ENCODE assay signal across 2 cellular contexts in the genomic region with DNA sequence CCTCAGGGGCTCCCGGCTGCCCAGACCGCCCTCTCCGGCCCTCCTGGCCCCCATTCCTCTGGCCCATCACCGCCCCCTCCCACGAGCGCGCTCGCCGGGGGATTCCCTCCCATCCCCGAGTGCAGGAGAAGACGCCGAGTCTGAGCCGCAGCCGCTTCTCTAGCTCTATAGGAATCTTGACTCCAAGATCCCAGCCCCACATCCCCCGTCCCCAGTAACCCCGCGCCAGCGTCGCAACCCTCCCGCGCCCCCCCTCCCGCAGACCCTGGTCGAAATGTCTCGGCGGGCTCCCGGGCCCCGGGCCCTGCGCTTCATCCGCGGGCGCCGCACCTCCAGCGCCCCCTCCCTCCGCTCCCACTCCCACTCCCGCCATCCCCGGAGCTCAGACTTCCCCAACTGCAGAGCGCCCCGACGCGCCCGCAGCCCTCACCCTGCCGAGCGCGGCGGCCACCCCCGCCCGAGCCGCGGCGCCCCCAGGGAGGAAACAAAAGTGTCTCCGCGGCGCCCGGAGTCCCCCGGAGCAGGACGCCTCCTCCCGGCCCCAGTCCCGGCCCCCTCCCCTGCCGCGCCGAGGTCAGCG.
TF ChIP-seq lines count a peak whose summit lies in the region.

No MANE protein-coding gene starts in this region.

TF ChIP-seq in GM23338, 12 proteins besides CTCF, POLR2A, EP300 and RAD21 (continued from another document):
- TF ChIP-seq EZH2phosphoT487 (IDR thresholded peaks at IDR 0.05; ENCODE audit: unreplicated experiment) (no peak), ZNF114 (CRISPR knock-in tag; IDR thresholded peaks at IDR 0.05) (no peak)
- TF ChIP-seq, protein P1, sequence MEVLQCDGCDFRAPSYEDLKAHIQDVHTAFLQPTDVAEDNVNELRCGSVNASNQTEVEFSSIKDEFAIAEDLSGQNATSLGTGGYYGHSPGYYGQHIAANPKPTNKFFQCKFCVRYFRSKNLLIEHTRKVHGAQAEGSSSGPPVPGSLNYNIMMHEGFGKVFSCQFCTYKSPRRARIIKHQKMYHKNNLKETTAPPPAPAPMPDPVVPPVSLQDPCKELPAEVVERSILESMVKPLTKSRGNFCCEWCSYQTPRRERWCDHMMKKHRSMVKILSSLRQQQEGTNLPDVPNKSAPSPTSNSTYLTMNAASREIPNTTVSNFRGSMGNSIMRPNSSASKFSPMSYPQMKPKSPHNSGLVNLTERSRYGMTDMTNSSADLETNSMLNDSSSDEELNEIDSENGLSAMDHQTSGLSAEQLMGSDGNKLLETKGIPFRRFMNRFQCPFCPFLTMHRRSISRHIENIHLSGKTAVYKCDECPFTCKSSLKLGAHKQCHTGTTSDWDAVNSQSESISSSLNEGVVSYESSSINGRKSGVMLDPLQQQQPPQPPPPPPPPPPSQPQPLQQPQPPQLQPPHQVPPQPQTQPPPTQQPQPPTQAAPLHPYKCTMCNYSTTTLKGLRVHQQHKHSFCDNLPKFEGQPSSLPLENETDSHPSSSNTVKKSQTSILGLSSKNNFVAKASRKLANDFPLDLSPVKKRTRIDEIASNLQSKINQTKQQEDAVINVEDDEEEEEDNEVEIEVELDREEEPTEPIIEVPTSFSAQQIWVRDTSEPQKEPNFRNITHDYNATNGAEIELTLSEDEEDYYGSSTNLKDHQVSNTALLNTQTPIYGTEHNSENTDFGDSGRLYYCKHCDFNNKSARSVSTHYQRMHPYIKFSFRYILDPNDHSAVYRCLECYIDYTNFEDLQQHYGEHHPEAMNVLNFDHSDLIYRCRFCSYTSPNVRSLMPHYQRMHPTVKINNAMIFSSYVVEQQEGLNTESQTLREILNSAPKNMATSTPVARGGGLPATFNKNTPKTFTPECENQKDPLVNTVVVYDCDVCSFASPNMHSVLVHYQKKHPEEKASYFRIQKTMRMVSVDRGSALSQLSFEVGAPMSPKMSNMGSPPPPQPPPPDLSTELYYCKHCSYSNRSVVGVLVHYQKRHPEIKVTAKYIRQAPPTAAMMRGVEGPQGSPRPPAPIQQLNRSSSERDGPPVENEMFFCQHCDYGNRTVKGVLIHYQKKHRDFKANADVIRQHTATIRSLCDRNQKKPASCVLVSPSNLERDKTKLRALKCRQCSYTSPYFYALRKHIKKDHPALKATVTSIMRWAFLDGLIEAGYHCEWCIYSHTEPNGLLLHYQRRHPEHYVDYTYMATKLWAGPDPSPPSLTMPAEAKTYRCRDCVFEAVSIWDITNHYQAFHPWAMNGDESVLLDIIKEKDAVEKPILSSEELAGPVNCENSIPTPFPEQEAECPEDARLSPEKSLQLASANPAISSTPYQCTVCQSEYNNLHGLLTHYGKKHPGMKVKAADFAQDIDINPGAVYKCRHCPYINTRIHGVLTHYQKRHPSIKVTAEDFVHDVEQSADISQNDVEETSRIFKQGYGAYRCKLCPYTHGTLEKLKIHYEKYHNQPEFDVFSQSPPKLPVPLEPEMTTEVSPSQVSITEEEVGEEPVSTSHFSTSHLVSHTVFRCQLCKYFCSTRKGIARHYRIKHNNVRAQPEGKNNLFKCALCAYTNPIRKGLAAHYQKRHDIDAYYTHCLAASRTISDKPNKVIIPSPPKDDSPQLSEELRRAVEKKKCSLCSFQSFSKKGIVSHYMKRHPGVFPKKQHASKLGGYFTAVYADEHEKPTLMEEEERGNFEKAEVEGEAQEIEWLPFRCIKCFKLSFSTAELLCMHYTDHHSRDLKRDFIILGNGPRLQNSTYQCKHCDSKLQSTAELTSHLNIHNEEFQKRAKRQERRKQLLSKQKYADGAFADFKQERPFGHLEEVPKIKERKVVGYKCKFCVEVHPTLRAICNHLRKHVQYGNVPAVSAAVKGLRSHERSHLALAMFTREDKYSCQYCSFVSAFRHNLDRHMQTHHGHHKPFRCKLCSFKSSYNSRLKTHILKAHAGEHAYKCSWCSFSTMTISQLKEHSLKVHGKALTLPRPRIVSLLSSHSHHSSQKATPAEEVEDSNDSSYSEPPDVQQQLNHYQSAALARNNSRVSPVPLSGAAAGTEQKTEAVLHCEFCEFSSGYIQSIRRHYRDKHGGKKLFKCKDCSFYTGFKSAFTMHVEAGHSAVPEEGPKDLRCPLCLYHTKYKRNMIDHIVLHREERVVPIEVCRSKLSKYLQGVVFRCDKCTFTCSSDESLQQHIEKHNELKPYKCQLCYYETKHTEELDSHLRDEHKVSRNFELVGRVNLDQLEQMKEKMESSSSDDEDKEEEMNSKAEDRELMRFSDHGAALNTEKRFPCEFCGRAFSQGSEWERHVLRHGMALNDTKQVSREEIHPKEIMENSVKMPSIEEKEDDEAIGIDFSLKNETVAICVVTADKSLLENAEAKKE (CRISPR knock-in tag; IDR thresholded peaks at IDR 0.05), result no peak
- TF ChIP-seq, protein P2, sequence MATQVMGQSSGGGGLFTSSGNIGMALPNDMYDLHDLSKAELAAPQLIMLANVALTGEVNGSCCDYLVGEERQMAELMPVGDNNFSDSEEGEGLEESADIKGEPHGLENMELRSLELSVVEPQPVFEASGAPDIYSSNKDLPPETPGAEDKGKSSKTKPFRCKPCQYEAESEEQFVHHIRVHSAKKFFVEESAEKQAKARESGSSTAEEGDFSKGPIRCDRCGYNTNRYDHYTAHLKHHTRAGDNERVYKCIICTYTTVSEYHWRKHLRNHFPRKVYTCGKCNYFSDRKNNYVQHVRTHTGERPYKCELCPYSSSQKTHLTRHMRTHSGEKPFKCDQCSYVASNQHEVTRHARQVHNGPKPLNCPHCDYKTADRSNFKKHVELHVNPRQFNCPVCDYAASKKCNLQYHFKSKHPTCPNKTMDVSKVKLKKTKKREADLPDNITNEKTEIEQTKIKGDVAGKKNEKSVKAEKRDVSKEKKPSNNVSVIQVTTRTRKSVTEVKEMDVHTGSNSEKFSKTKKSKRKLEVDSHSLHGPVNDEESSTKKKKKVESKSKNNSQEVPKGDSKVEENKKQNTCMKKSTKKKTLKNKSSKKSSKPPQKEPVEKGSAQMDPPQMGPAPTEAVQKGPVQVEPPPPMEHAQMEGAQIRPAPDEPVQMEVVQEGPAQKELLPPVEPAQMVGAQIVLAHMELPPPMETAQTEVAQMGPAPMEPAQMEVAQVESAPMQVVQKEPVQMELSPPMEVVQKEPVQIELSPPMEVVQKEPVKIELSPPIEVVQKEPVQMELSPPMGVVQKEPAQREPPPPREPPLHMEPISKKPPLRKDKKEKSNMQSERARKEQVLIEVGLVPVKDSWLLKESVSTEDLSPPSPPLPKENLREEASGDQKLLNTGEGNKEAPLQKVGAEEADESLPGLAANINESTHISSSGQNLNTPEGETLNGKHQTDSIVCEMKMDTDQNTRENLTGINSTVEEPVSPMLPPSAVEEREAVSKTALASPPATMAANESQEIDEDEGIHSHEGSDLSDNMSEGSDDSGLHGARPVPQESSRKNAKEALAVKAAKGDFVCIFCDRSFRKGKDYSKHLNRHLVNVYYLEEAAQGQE (IDR thresholded peaks at IDR 0.05; ENCODE audit: unreplicated experiment), result no peak

TF ChIP-seq in HepG2, 621 proteins besides CTCF, POLR2A, EP300 and RAD21 (continued from another document):
- TF ChIP-seq, protein P3, sequence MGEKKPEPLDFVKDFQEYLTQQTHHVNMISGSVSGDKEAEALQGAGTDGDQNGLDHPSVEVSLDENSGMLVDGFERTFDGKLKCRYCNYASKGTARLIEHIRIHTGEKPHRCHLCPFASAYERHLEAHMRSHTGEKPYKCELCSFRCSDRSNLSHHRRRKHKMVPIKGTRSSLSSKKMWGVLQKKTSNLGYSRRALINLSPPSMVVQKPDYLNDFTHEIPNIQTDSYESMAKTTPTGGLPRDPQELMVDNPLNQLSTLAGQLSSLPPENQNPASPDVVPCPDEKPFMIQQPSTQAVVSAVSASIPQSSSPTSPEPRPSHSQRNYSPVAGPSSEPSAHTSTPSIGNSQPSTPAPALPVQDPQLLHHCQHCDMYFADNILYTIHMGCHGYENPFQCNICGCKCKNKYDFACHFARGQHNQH (CRISPR knock-in tag; IDR thresholded peaks at IDR 0.05), result no peak
- TF ChIP-seq ZNF768 (CRISPR knock-in tag; IDR thresholded peaks at IDR 0.05) (no peak), NFKBIZ (CRISPR knock-in tag; IDR thresholded peaks at IDR 0.05) (no peak), ZNF20 (CRISPR knock-in tag; IDR thresholded peaks at IDR 0.05) (no peak), RFX1 (IDR thresholded peaks at IDR 0.05) (no peak), FOSL2 (CRISPR knock-in tag; IDR thresholded peaks at IDR 0.05) (no peak), ZNF350 (CRISPR knock-in tag; IDR thresholded peaks at IDR 0.05; ENCODE audit: borderline replicate concordance, low read depth) (no peak), LCORL (IDR thresholded peaks at IDR 0.05) (no peak), LCORL (CRISPR knock-in tag; IDR thresholded peaks at IDR 0.05) (no peak)
- TF ChIP-seq, protein P4, sequence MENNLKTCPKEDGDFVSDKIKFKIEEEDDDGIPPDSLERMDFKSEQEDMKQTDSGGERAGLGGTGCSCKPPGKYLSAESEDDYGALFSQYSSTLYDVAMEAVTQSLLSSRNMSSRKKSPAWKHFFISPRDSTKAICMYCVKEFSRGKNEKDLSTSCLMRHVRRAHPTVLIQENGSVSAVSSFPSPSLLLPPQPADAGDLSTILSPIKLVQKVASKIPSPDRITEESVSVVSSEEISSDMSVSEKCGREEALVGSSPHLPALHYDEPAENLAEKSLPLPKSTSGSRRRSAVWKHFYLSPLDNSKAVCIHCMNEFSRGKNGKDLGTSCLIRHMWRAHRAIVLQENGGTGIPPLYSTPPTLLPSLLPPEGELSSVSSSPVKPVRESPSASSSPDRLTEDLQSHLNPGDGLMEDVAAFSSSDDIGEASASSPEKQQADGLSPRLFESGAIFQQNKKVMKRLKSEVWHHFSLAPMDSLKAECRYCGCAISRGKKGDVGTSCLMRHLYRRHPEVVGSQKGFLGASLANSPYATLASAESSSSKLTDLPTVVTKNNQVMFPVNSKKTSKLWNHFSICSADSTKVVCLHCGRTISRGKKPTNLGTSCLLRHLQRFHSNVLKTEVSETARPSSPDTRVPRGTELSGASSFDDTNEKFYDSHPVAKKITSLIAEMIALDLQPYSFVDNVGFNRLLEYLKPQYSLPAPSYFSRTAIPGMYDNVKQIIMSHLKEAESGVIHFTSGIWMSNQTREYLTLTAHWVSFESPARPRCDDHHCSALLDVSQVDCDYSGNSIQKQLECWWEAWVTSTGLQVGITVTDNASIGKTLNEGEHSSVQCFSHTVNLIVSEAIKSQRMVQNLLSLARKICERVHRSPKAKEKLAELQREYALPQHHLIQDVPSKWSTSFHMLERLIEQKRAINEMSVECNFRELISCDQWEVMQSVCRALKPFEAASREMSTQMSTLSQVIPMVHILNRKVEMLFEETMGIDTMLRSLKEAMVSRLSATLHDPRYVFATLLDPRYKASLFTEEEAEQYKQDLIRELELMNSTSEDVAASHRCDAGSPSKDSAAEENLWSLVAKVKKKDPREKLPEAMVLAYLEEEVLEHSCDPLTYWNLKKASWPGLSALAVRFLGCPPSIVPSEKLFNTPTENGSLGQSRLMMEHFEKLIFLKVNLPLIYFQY (CRISPR knock-in tag; IDR thresholded peaks at IDR 0.05; ENCODE audit: borderline replicate concordance), result no peak
- TF ChIP-seq, protein P5, sequence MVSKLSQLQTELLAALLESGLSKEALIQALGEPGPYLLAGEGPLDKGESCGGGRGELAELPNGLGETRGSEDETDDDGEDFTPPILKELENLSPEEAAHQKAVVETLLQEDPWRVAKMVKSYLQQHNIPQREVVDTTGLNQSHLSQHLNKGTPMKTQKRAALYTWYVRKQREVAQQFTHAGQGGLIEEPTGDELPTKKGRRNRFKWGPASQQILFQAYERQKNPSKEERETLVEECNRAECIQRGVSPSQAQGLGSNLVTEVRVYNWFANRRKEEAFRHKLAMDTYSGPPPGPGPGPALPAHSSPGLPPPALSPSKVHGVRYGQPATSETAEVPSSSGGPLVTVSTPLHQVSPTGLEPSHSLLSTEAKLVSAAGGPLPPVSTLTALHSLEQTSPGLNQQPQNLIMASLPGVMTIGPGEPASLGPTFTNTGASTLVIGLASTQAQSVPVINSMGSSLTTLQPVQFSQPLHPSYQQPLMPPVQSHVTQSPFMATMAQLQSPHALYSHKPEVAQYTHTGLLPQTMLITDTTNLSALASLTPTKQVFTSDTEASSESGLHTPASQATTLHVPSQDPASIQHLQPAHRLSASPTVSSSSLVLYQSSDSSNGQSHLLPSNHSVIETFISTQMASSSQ (IDR thresholded peaks at IDR 0.05; ENCODE audit: low read depth), result no peak
- TF ChIP-seq, protein P5 (CRISPR knock-in tag; IDR thresholded peaks at IDR 0.05; ENCODE audit: borderline replicate concordance), result no peak
